In genomic region chr2:99569393-99569792, GRCh38 we compare ENCODE assay signal across 18 cellular contexts.
DNase-seq lines count a peak whose midpoint lies in the region; TF ChIP-seq lines count a peak whose summit lies in the region.
"Had no signal": no experiment of that assay in that cellular context is flagged by ENCODE, and none has a peak within 500 bp of the region (broad histone marks: within the 10 kb centered on the region; RNA-seq: fewer than 3 reads in every experiment).

No MANE protein-coding gene starts in this region.

- intact Hi-C loops in testis (cut with DNase I; ENCODE audit: low total_unique reads): no loop called here

- H3K4me1 ChIP-seq in testis: no peaks in the 10 kb centered on the region
- H3K4me1 ChIP-seq: Peyer's patch, SJSA1 had no signal

- 97% methylated on average over 5 of the region's 5 CpGs for WGBS in testis, 2 donors

- TF ChIP-seq POLR2A in testis (IDR thresholded peaks at IDR 0.05): no peak

- H3K27ac ChIP-seq in testis: no peak overlapping the region
- H3K27ac ChIP-seq: KMS-11, Peyer's patch, SJSA1 had no signal

- H3K27me3 ChIP-seq in testis: no peaks in the 10 kb centered on the region
- H3K27me3 ChIP-seq: Peyer's patch, SJSA1 had no signal

- no peak for TF ChIP-seq CTCF in testis (IDR thresholded peaks at IDR 0.05)

- H3K4me3 ChIP-seq in testis: no peak overlapping the region
- H3K4me3 ChIP-seq: Peyer's patch, SJSA1 had no signal

- H3K36me3 ChIP-seq in testis (ENCODE audit: low read depth, missing control alignments): no peaks in the 10 kb centered on the region
- H3K36me3 ChIP-seq: Peyer's patch, SJSA1 had no signal

- DNase-seq in NCI-H1417 (lab: John Stamatoyannopoulos, UW) (peak in 2 of 3 experiments; percentile 40 to 75), NCI-H1436 (lab: John Stamatoyannopoulos, UW) (peak; percentile 25), NCI-H69 (lab: John Stamatoyannopoulos, UW) (peak; percentile 65), kidney tubule cell (ENCODE audit: low spot score) (peak; percentile 57), testis (no peak)
- no peak for DNase-seq in effector CD8-positive, alpha-beta T cell (lab: John Stamatoyannopoulos, UW)
- DNase-seq in activated CD4-positive, alpha-beta T cell treated with anti-CD3 and anti-CD28 coated beads for 4 hours: no peak
- DNase-seq: ACHN; C1 segment of cervical spinal cord; CD8-positive, alpha-beta memory T cell; DMS79 treated with DMSO at 0.1 percent for 48 hours; HFFc6; NCI-H187 treated with DMSO at 0.1 percent for 48 hours; NCI-H510A treated with DMSO at 0.1 percent for 48 hours; NK-92 treated with Interleukin-12 subunit alpha and Interleukin-12 subunit beta, amount 100 ng/mL, for 24 hours; Peyer's patch had no signal

- H3K9me3 ChIP-seq in testis: no peaks in the 10 kb centered on the region
- H3K9me3 ChIP-seq: Peyer's patch, SJSA1 had no signal

Comparison
In these comparisons a context has a peak if more than half of its experiments do, and no peak if none do; other contexts are left out.
1. DNase-seq: peak in NCI-H1417 (2 of 3), NCI-H1436 (single experiment), NCI-H69 (single experiment) and kidney tubule cell (single experiment); none in testis (single experiment), effector CD8-positive, alpha-beta T cell (single experiment) and activated CD4-positive, alpha-beta T cell treated with anti-CD3 and anti-CD28 coated beads for 4 hours (0 of 2).